Comparison of ENCODE assay signal across 8 cellular contexts in the genomic region with DNA sequence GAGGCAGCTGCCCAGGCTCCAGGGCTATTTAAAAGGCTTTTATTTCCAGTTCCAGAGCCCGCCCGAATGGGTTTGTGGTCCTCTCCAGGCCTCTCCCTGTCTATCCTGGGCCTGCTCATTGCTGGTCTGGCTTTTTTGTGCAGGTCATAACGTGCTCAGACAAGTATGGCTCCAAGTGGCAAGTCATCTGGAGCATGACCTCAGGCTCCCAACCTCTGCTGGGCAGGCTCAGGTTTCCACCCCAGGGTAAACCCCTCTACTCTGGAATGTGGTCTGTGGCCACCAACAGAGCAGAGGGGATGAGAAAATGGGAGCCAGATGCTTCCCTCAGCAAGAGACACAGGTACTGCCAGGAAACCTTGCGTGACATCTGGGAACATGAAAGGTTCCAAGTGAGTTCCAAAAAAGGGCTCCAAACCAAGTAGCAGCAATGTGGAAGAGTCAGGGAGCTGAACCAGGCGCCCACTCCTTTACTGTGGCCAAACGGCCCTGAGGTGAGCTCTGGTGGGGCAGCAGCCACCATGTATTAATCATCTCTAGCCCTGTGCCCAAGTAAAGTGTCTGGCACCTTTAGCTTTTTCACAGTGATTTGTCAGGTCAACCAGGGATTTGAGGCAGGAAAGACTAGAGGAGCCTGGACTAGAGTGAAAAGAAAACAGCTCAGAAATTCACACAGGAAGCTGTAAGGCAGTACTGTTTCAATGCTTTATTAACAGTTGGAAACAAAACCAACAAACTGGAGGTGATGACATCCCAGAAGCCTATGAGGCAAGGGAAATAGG. TPM values are rescaled to one million over a fixed set of nuclear protein-coding genes. Genes with fewer than 3 reads are reported as not detected.
DNase-seq lines count a peak whose midpoint lies in the region; ATAC-seq, FAIRE-seq and TF ChIP-seq lines count a peak whose summit lies in the region.

No MANE protein-coding gene starts in this region.

- H3K23me2 ChIP-seq in H1 (ENCODE audit: low read depth, low read length) = peaks cover 15% of the 10 kb centered on the region

- TF ChIP-seq RAD21 in H1 (IDR thresholded peaks at IDR 0.05 in 1 of 2, conservative IDR thresholded peaks at IDR 0.05 in 1 of 2; ENCODE audit: low read depth in 2 of 2, low read length in 2 of 2) = peak in 1 of 2 experiments; percentile 16; a peak in 2 of 4 replicates

- no peaks in the 10 kb centered on the region for H3K27me3 ChIP-seq in BLaER1 treated with 17β-estradiol and CSF1 and Interleukin-3, amounts not matched to agents 10 nM and 100 nM
- no peaks in the 10 kb centered on the region for H3K27me3 ChIP-seq in H1 (replicated peaks in 1 of 4; ENCODE audit: control insufficient read depth in 3 of 4, extremely low read depth in 1 of 4, insufficient read depth in 3 of 4, low read length in 3 of 4)
- H3K27me3 ChIP-seq in neuron (ENCODE audit: insufficient read depth, low read length) = no peaks in the 10 kb centered on the region

- peak overlapping the region; percentile 76 for H2BK5ac ChIP-seq in H1 (ENCODE audit: low read depth, low read length)

- peak overlapping the region; percentile 93 for H3K18ac ChIP-seq in H1 (ENCODE audit: extremely low read depth, low read length)

- DNase-seq in NCI-H2196 (lab: John Stamatoyannopoulos, UW; ENCODE audit: unreplicated experiment) (peak; percentile 48), H1 (ENCODE audit: low read depth in 1 of 2, low spot score in 2 of 2) (peak in 1 of 2 experiments; percentile 61), GDM1 (lab: John Stamatoyannopoulos, UW) (no peak), H4 (ENCODE audit: low spot score) (no peak)

- H4K5ac ChIP-seq in H1 (ENCODE audit: insufficient read length, low read depth, low read length) = peak overlapping the region; percentile 24

- H3K4ac ChIP-seq in H1 (replicated peaks; ENCODE audit: insufficient read length, low read depth, low read length) = no peak overlapping the region

- no peak overlapping the region for H2BK120ac ChIP-seq in H1 (replicated peaks; ENCODE audit: low read depth, low read length)

- no peak overlapping the region for H3K14ac ChIP-seq in H1 (ENCODE audit: insufficient read length)

- H4K20me1 ChIP-seq in BLaER1 treated with 17β-estradiol and CSF1 and Interleukin-3, amounts not matched to agents 10 nM and 100 nM = no peaks in the 10 kb centered on the region
- H4K20me1 ChIP-seq in H1 (replicated peaks in 1 of 2; ENCODE audit: control insufficient read depth in 1 of 2, insufficient read depth in 2 of 2, low read length in 2 of 2) = no peaks in the 10 kb centered on the region

- no peaks in the 10 kb centered on the region for H3K9me3 ChIP-seq in BLaER1 treated with 17β-estradiol and CSF1 and Interleukin-3, amounts not matched to agents 10 nM and 100 nM (replicated peaks in 1 of 11)
- H3K9me3 ChIP-seq in H1 (ENCODE audit: insufficient read depth in 2 of 2, low read depth in 1 of 2, low read length in 1 of 2) (no peaks in the 10 kb centered on the region), neuron (ENCODE audit: low read length) (peaks cover 3% of the 10 kb centered on the region)

- no peak overlapping the region for H4K8ac ChIP-seq in H1 (ENCODE audit: extremely low read depth, insufficient read depth, low read length)

- peak overlapping the region; percentile 58 to 100 (median 99) for H3K27ac ChIP-seq in BLaER1 treated with 17β-estradiol and CSF1 and Interleukin-3, amounts not matched to agents 10 nM and 100 nM
- H3K27ac ChIP-seq in H1 (ENCODE audit: low read depth, low read length) = peak overlapping the region; percentile 84

- H2AFZ ChIP-seq in H1 (ENCODE audit: low read length) (no peak overlapping the region), neuron (ENCODE audit: low read depth, low read length) (no peak overlapping the region)

- no peak overlapping the region for H4K91ac ChIP-seq in H1 (replicated peaks; ENCODE audit: insufficient read length, low read length)

- peak; percentile 85 for FAIRE-seq in H1 (lab: Jason Lieb, UNC)

- peak overlapping the region; percentile 86 to 98 (median 95) for H3K4me2 ChIP-seq in BLaER1 treated with 17β-estradiol and CSF1 and Interleukin-3, amounts not matched to agents 10 nM and 100 nM
- H3K4me2 ChIP-seq in H1 (ENCODE audit: insufficient read depth in 1 of 2, low read depth in 2 of 2, low read length in 2 of 2) = peak overlapping the region; percentile 98 to 100

- H3K56ac ChIP-seq in H1 (replicated peaks; ENCODE audit: insufficient read length, low read depth, low read length) = no peak overlapping the region

- 37% methylated on average over 6 of the region's 6 CpGs; no CpG with 5 or more reads in 1 of the 2 experiments for WGBS in H1 (ENCODE audit: extremely low coverage in 1 of 2, insufficient coverage in 1 of 2, insufficient read length in 1 of 2, insufficient replicate concordance in 2 of 2, low coverage in 1 of 2, low lambda C conversion rate in 2 of 2, missing lambda C conversion rate in 1 of 2), 2 experiments

- H3K79me2 ChIP-seq in H1 (ENCODE audit: control insufficient read depth in 1 of 2, insufficient read depth in 2 of 2, low read length in 2 of 2) = no peaks in the 10 kb centered on the region

- CTCF ChIA-PET in H1 (lab: Charles Lee; ENCODE audit: partially characterized antibody) = interaction anchor here (0.5 to 50.9 kb wide), 42 partner anchors 8 to 548 kb away, joined by 3 to 1236 read pairs (median 6); partner anchors contain the start of genes PCDHAC2, PCDHB10, PCDHB11 and PCDHB14

- H3K23ac ChIP-seq in H1 (ENCODE audit: insufficient read length) = no peak overlapping the region

- H2BK12ac ChIP-seq in H1 (ENCODE audit: low read depth, low read length) = peak overlapping the region; percentile 62; the same call in 1 of the 2 replicates

- peak in 1 of 2 experiments; percentile 80; a peak in 2 of 3 replicates for TF ChIP-seq POLR2A in H1 (IDR thresholded peaks at IDR 0.05; ENCODE audit: control extremely low read depth in 1 of 2, low read depth in 2 of 2, low read length in 2 of 2)

- peak overlapping the region; percentile 40 to 99 (median 95); a peak in 21 of 22 replicates for H3K9ac ChIP-seq in BLaER1 treated with 17β-estradiol and CSF1 and Interleukin-3, amounts not matched to agents 10 nM and 100 nM
- peak overlapping the region in 2 of 4 experiments; percentile 20 to 57; a peak in 4 of 7 replicates for H3K9ac ChIP-seq in H1 (replicated peaks in 1 of 4; ENCODE audit: extremely low read depth in 1 of 4, low read depth in 3 of 4, low read length in 3 of 4)

- H2BK15ac ChIP-seq in H1 (ENCODE audit: low read length) = no peak overlapping the region

- H3K4me3 ChIP-seq in BLaER1 treated with 17β-estradiol and CSF1 and Interleukin-3, amounts not matched to agents 10 nM and 100 nM = peak overlapping the region; percentile 55 to 69 (median 58); a peak in 17 of 20 replicates
- H3K4me3 ChIP-seq in H1 (ENCODE audit: extremely low read depth in 1 of 4, insufficient read depth in 2 of 4, low read depth in 3 of 4, low read length in 4 of 4) (peak overlapping the region; percentile 61 to 83 (median 76); a peak in 7 of 8 replicates), neuron (ENCODE audit: low read length) (peak overlapping the region; percentile 43)

- no peaks in the 10 kb centered on the region for H3K79me1 ChIP-seq in H1 (ENCODE audit: low read depth, low read length)

- TF ChIP-seq EP300 in H1 (IDR thresholded peaks at IDR 0.05; ENCODE audit: borderline replicate concordance in 1 of 2, low read depth in 2 of 2, low read length in 2 of 2) = peak in 1 of 2 experiments; percentile 72; a peak in 1 of 3 replicates

- TF ChIP-seq CTCF in H1 (IDR thresholded peaks at IDR 0.05; ENCODE audit: control extremely low read depth in 1 of 3, insufficient read depth in 1 of 3, low read depth in 1 of 3, low read length in 3 of 3) = no peak

- 0 out of 2 replicates have a peak overlapping the region, but pooled peaks have one; percentile 21 for H2BK20ac ChIP-seq in H1 (ENCODE audit: low read length)

- no peak overlapping the region for H2AK5ac ChIP-seq in H1 (ENCODE audit: low read depth, low read length)

- H3K36me3 ChIP-seq in BLaER1 treated with 17β-estradiol and CSF1 and Interleukin-3, amounts not matched to agents 10 nM and 100 nM = peaks cover 18 to 83% (median 72%) of the 10 kb centered on the region in 11 experiments
- H3K36me3 ChIP-seq in H1 (ENCODE audit: control insufficient read depth in 2 of 4, insufficient read depth in 4 of 4, low read length in 3 of 4) = peaks cover 2 to 17% (median 14%) of the 10 kb centered on the region in 4 experiments; a peak in 6 of 8 replicates
- peaks cover 37% of the 10 kb centered on the region for H3K36me3 ChIP-seq in neuron (ENCODE audit: insufficient read depth, low read length)

- POLR2A ChIA-PET in H1 (lab: Charles Lee; ENCODE audit: partially characterized antibody) = interaction anchor here (0.6 to 5.1 kb wide), 17 partner anchors 9 to 164 kb away, joined by 3 to 33 read pairs (median 4); partner anchors contain the start of genes DIAPH1, PCDHGA10, PCDHGA11 and PCDHGA5

- H3K4me1 ChIP-seq in BLaER1 treated with 17β-estradiol and CSF1 and Interleukin-3, amounts not matched to agents 10 nM and 100 nM = peaks cover 92 to 100% (median 99%) of the 10 kb centered on the region in 10 experiments
- H3K4me1 ChIP-seq in H1 (replicated peaks in 1 of 4; ENCODE audit: control insufficient read depth in 3 of 4, insufficient read depth in 4 of 4, low read length in 3 of 4) (peaks cover 3 to 23% (median 9%) of the 10 kb centered on the region in 4 experiments), neuron (ENCODE audit: insufficient read depth, low read length) (peaks cover 33% of the 10 kb centered on the region)

- ATAC-seq in GM21390 (IDR thresholded peaks at IDR 0.05; ENCODE audit: unreplicated experiment) = peak; percentile 4
- no peak for ATAC-seq in GM18870 (IDR thresholded peaks at IDR 0.05; ENCODE audit: unreplicated experiment)

RNA-seq across cellular contexts. Expression of gene PCDHGC5, which starts 25.6 kb away (rescaled TPM):
- total RNA-seq in H1 (2021; fragmentation: NEBNext Ultra II Directional; extraction: Animal tissue kit (Norgen Biotek cat#: 25700)) = 0.78 and 1.1 TPM in 2 replicates
- polyA plus RNA-seq in H1 (2011; rRNA removed) = 0.41 and 0.66 TPM in 2 replicates
- polyA plus RNA-seq in H1 (2011; cell fraction: cytosol; rRNA removed) = 0.28 TPM
- 4.3 TPM for polyA plus RNA-seq in H1 (2011; cell fraction: nucleus; rRNA removed)
- 0.28 to 0.43 TPM (median 0.35 TPM) in 4 replicates for polyA plus RNA-seq in H1 (2012, experiment 1 of 2)
- polyA plus RNA-seq in H1 (2012, experiment 2 of 2) = 0.14 TPM
- 0.39 TPM for polyA plus RNA-seq in H1 (2013, experiment 1 of 2)
- polyA plus RNA-seq in H1 (2013, experiment 2 of 2) = 0.22 TPM
- polyA minus RNA-seq in H1 (2011; rRNA and poly(A)+ RNA removed) = 4.3 and 5.6 TPM in 2 replicates
- 0.37 TPM for polyA minus RNA-seq in H1 (2011; cell fraction: cytosol; rRNA and poly(A)+ RNA removed)
- polyA minus RNA-seq in H1 (2011; cell fraction: nucleus; rRNA and poly(A)+ RNA removed) = 11.0 TPM
- 0.06 and 0.18 TPM in 2 replicates for total RNA-seq in H4 (2014; rRNA removed; shearing (Covaris generic))

RNA-seq across cellular contexts. Expression of gene PCDHGC4, which starts 29.7 kb away (rescaled TPM):
- total RNA-seq in H1 (2021; fragmentation: NEBNext Ultra II Directional; extraction: Animal tissue kit (Norgen Biotek cat#: 25700)) = 2.4 and 2.6 TPM in 2 replicates
- 2.1 and 2.8 TPM in 2 replicates for polyA plus RNA-seq in H1 (2011; rRNA removed)
- 2.2 TPM for polyA plus RNA-seq in H1 (2011; cell fraction: cytosol; rRNA removed)
- 5.0 TPM for polyA plus RNA-seq in H1 (2011; cell fraction: nucleus; rRNA removed)
- 1.8 to 2.4 TPM (median 2.0 TPM) in 4 replicates for polyA plus RNA-seq in H1 (2012, experiment 1 of 2)
- polyA plus RNA-seq in H1 (2012, experiment 2 of 2) = 1.7 TPM
- polyA plus RNA-seq in H1 (2013, experiment 1 of 2) = 4.1 TPM
- 3.1 TPM for polyA plus RNA-seq in H1 (2013, experiment 2 of 2)
- 8.5 and 9.4 TPM in 2 replicates for polyA minus RNA-seq in H1 (2011; rRNA and poly(A)+ RNA removed)
- polyA minus RNA-seq in H1 (2011; cell fraction: cytosol; rRNA and poly(A)+ RNA removed) = 3.4 TPM
- 12.8 TPM for polyA minus RNA-seq in H1 (2011; cell fraction: nucleus; rRNA and poly(A)+ RNA removed)
- total RNA-seq in H4 (2014; rRNA removed; shearing (Covaris generic)) = 0.10 TPM in 1 of 2 replicates, not detected in the other

RNA-seq across cellular contexts. Expression of gene PCDHGC3, which starts 38.8 kb away (rescaled TPM):
- total RNA-seq in H1 (2021; fragmentation: NEBNext Ultra II Directional; extraction: Animal tissue kit (Norgen Biotek cat#: 25700)) = 18.6 and 19.6 TPM in 2 replicates
- 4.7 and 11.3 TPM in 2 replicates for polyA plus RNA-seq in H1 (2011; rRNA removed)
- polyA plus RNA-seq in H1 (2011; cell fraction: cytosol; rRNA removed) = 4.5 TPM
- 7.3 TPM for polyA plus RNA-seq in H1 (2011; cell fraction: nucleus; rRNA removed)
- 25.4 to 29.6 TPM (median 28.0 TPM) in 4 replicates for polyA plus RNA-seq in H1 (2012, experiment 1 of 2)
- 27.0 TPM for polyA plus RNA-seq in H1 (2012, experiment 2 of 2)
- polyA plus RNA-seq in H1 (2013, experiment 1 of 2) = 56.3 TPM
- polyA plus RNA-seq in H1 (2013, experiment 2 of 2) = 50.4 TPM
- 8.8 and 9.8 TPM in 2 replicates for polyA minus RNA-seq in H1 (2011; rRNA and poly(A)+ RNA removed)
- polyA minus RNA-seq in H1 (2011; cell fraction: cytosol; rRNA and poly(A)+ RNA removed) = 5.9 TPM
- 14.3 TPM for polyA minus RNA-seq in H1 (2011; cell fraction: nucleus; rRNA and poly(A)+ RNA removed)
- total RNA-seq in H4 (2014; rRNA removed; shearing (Covaris generic)) = 50.8 and 61.5 TPM in 2 replicates
